1 cellular context compared by ENCODE assay signal in genomic region chr11:75814369-75814685, GRCh38.
TF ChIP-seq lines count a peak whose summit lies in the region.

No MANE protein-coding gene starts in this region.

TF ChIP-seq in WTC11, 78 proteins besides CTCF, POLR2A, EP300 and RAD21 (continued from another document):
- no peak for TF ChIP-seq FOXP4 (CRISPR knock-in tag; IDR thresholded peaks at IDR 0.05)
- no peak for TF ChIP-seq PRDM15 (CRISPR knock-in tag; IDR thresholded peaks at IDR 0.05)
- no peak for TF ChIP-seq ZSCAN18 (CRISPR knock-in tag; IDR thresholded peaks at IDR 0.05)
- no peak for TF ChIP-seq KAT7 (CRISPR knock-in tag; IDR thresholded peaks at IDR 0.05; ENCODE audit: borderline replicate concordance)
- TF ChIP-seq RELA (CRISPR knock-in tag; IDR thresholded peaks at IDR 0.05; ENCODE audit: borderline replicate concordance), result no peak
- TF ChIP-seq SOX15 (CRISPR knock-in tag; IDR thresholded peaks at IDR 0.05), result no peak
- TF ChIP-seq TCF7 (CRISPR knock-in tag; IDR thresholded peaks at IDR 0.05; ENCODE audit: low read depth), result no peak
